Comparison of ENCODE assay signal across 12 cellular contexts in genomic region chr19:11423164-11423803, GRCh38. TPM values are rescaled to one million over a fixed set of nuclear protein-coding genes. Genes with fewer than 3 reads are reported as not detected.
DNase-seq lines count a peak whose midpoint lies in the region; ATAC-seq and TF ChIP-seq lines count a peak whose summit lies in the region.
"Had no signal": no experiment of that assay in that cellular context is flagged by ENCODE, and none has a peak within 500 bp of the region (broad histone marks: within the 10 kb centered on the region; RNA-seq: fewer than 3 reads in every experiment).

No MANE protein-coding gene starts in this region.

- H3K36me3 ChIP-seq in iPS-15b (ENCODE audit: control insufficient read depth, insufficient read depth, low read length) = no peaks in the 10 kb centered on the region

- intact Hi-C loops in CD4-positive, alpha-beta T cell (cut with DNase I, micrococcal nuclease) = loop anchor here in 1 of 2 experiments (2.0 kb wide), 1 partner anchor 42 kb away; no protein-coding TSS in a partner anchor

- POLR2A ChIA-PET in CD4-positive, alpha-beta T cell (lab: Charles Lee) = interaction anchor here (1.7 to 3.0 kb wide), 4 partner anchors 12 to 48 kb away, joined by 7 to 19 read pairs (median 15); partner anchors contain the start of genes ODAD3, PRKCSH and SWSAP1

- no peaks in the 10 kb centered on the region for H3K36me3 Mint-ChIP-seq in CD4-positive, alpha-beta T cell (ENCODE audit: low read depth)

- H3K9me3 ChIP-seq in CD4-positive, alpha-beta T cell (ENCODE audit: control insufficient read depth, low read length) = no peaks in the 10 kb centered on the region
- H3K9me3 ChIP-seq in iPS-15b (ENCODE audit: control insufficient read depth, insufficient read depth, low read length) = no peaks in the 10 kb centered on the region

- peaks cover 56% of the 10 kb centered on the region for H3K27me3 ChIP-seq in CD4-positive, alpha-beta T cell (ENCODE audit: control insufficient read depth, insufficient read depth, low read length)
- peaks cover 22% of the 10 kb centered on the region for H3K27me3 ChIP-seq in iPS-15b (ENCODE audit: control insufficient read depth, insufficient read depth, low read length)

- in situ Hi-C loops in GM13976 (cut with MboI; ENCODE audit: low sequenced_read_pairs, unreplicated experiment) = no loop called here

- H3K9ac ChIP-seq in iPS-15b (ENCODE audit: low read depth, low read length) = no peak overlapping the region

- H3K4me1 ChIP-seq in iPS-15b (ENCODE audit: control insufficient read depth, insufficient read depth, low read length) = peaks cover 4% of the 10 kb centered on the region

- peak overlapping the region; percentile 72 for H3K4me3 ChIP-seq in iPS-15b (ENCODE audit: low read depth, low read length)

- H3K27ac Mint-ChIP-seq in CD4-positive, alpha-beta T cell = no peak overlapping the region

- peaks cover 41% of the 10 kb centered on the region for H3K4me1 Mint-ChIP-seq in CD4-positive, alpha-beta T cell (ENCODE audit: low read depth)

- H3K27ac ChIP-seq in CD4-positive, alpha-beta T cell (ENCODE audit: low read depth, low read length) = no peak overlapping the region

- peak overlapping the region; percentile 35 for H3K4me3 Mint-ChIP-seq in CD4-positive, alpha-beta T cell

- no peak for DNase-seq in CD4-positive, alpha-beta T cell
- peak; percentile 25 for DNase-seq in GM13976 (ENCODE audit: low spot score)
- DNase-seq in islet precursor cell = no peak
- DNase-seq: activated CD8-positive, alpha-beta memory T cell treated with anti-CD3 and anti-CD28 coated beads for 24 hours; central memory CD4-positive, alpha-beta T cell; GDM1; mesendoderm; NCI-H2107; nucleus accumbens; Right ventricle myocardium superior had no signal

- ATAC-seq in CD4-positive, alpha-beta T cell (ENCODE audit: poor library complexity) = no peak
- ATAC-seq in GM18498 (IDR thresholded peaks at IDR 0.05; ENCODE audit: unreplicated experiment) = no peak

- no peak for TF ChIP-seq CTCF in CD4-positive, alpha-beta T cell (IDR thresholded peaks at IDR 0.05)
- no peak for TF ChIP-seq CTCF in GM13976 (IDR thresholded peaks at IDR 0.05; ENCODE audit: borderline replicate concordance, control extremely low read depth, extremely low read depth, insufficient read depth, missing control alignments)

- H3K27me3 Mint-ChIP-seq in CD4-positive, alpha-beta T cell = peaks cover 54% of the 10 kb centered on the region

- CTCF ChIA-PET in CD4-positive, alpha-beta T cell (lab: Charles Lee) = interaction anchor here (1.0 to 2.4 kb wide), 2 partner anchors 12 to 43 kb away, joined by 3 to 12 read pairs; partner anchors contain the start of genes ODAD3 and PRKCSH

- no peaks in the 10 kb centered on the region for H3K9me3 Mint-ChIP-seq in CD4-positive, alpha-beta T cell

RNA-seq across cellular contexts. Expression of gene RGL3, which starts 4.2 kb away (rescaled TPM):
- not detected for total RNA-seq in CD4-positive, alpha-beta T cell

RNA-seq across cellular contexts. Expression of gene ODAD3, which starts 11.6 kb away (rescaled TPM):
- total RNA-seq in CD4-positive, alpha-beta T cell = not detected

RNA-seq across cellular contexts. Expression of gene PRKCSH, which starts 12.2 kb away (rescaled TPM):
- 100 to 1,000 TPM; 257 to 260 TPM for total RNA-seq in CD4-positive, alpha-beta T cell

RNA-seq across cellular contexts. Expression of gene EPOR, which starts 39.2 kb away (rescaled TPM):
- total RNA-seq in CD4-positive, alpha-beta T cell = 10 to 100 TPM; 10.9 to 11.3 TPM

RNA-seq across cellular contexts. Expression of gene SWSAP1, which starts 48.8 kb away (rescaled TPM):
- total RNA-seq in CD4-positive, alpha-beta T cell = 1 to 10 TPM; 2.6 to 2.7 TPM
